Comparison of ENCODE assay signal across 9 cellular contexts in genomic region chr17:45782889-45783592, GRCh38. TPM values are rescaled to one million over a fixed set of nuclear protein-coding genes. Genes with fewer than 3 reads are reported as not detected.
DNase-seq lines count a peak whose midpoint lies in the region; ATAC-seq, FAIRE-seq and TF ChIP-seq lines count a peak whose summit lies in the region.
"Had no signal": no experiment of that assay in that cellular context is flagged by ENCODE, and none has a peak within 500 bp of the region (broad histone marks: within the 10 kb centered on the region; RNA-seq: fewer than 3 reads in every experiment).

No MANE protein-coding gene starts in this region.

- peaks cover 0 to 5% of the 10 kb centered on the region in 2 donors for H3K4me1 ChIP-seq in kidney (ENCODE audit: control insufficient read depth in 1 of 2, insufficient read depth in 1 of 2, low read depth in 1 of 2, low read length in 2 of 2)

- no peak overlapping the region for H3K27ac Mint-ChIP-seq in activated naive CD8-positive, alpha-beta T cell treated with anti-CD3 and anti-CD28 coated beads, Interleukin-2, amount 50 U/mL, for 24 hours

- intact Hi-C loops in kidney (cut with DNase I) (no loop called here), lower leg skin (cut with DNase I; ENCODE audit: low total_unique reads) (no loop called here)

- H3K27ac ChIP-seq in kidney (ENCODE audit: low read depth in 2 of 2, low read length in 2 of 2): no peak overlapping the region

- H3K4me1 Mint-ChIP-seq in activated naive CD8-positive, alpha-beta T cell treated with anti-CD3 and anti-CD28 coated beads, Interleukin-2, amount 50 U/mL, for 24 hours: peaks cover 4% of the 10 kb centered on the region

- DNase-seq in GM12865 (ENCODE audit: low read depth) (no peak), NCI-H510A treated with DMSO at 0.1 percent for 48 hours (lab: John Stamatoyannopoulos, UW) (peak; percentile 60), kidney (no peak), UCSD-AML1 (lab: John Stamatoyannopoulos, UW; ENCODE audit: unreplicated experiment) (no peak), lower leg skin (ENCODE audit: low spot score in 2 of 2) (no peak), COR-L47 (lab: John Stamatoyannopoulos, UW) (no peak)
- DNase-seq in activated naive CD8-positive, alpha-beta T cell treated with anti-CD3 and anti-CD28 coated beads, Interleukin-2, amount 50 U/mL, for 24 hours: peak; percentile 70
- peak; percentile 39 for DNase-seq in stimulated activated CD4-positive, alpha-beta T cell treated with anti-CD3 and anti-CD28 coated beads, Interleukin-4, amount 100 ng/mL, for 24 hours

- H3K27me3 Mint-ChIP-seq in activated naive CD8-positive, alpha-beta T cell treated with anti-CD3 and anti-CD28 coated beads, Interleukin-2, amount 50 U/mL, for 24 hours: peaks cover 65% of the 10 kb centered on the region

- H3K4me3 Mint-ChIP-seq in activated naive CD8-positive, alpha-beta T cell treated with anti-CD3 and anti-CD28 coated beads, Interleukin-2, amount 50 U/mL, for 24 hours: peak overlapping the region; percentile 68

- no peaks in the 10 kb centered on the region for H3K9me3 ChIP-seq in kidney (ENCODE audit: control insufficient read depth in 1 of 2, low read length in 2 of 2)

- no peak overlapping the region for H3K9ac ChIP-seq in kidney (ENCODE audit: low read length in 2 of 2)

- no peaks in the 10 kb centered on the region for H3K9me3 Mint-ChIP-seq in activated naive CD8-positive, alpha-beta T cell treated with anti-CD3 and anti-CD28 coated beads, Interleukin-2, amount 50 U/mL, for 24 hours

- no peaks in the 10 kb centered on the region for H3K36me3 ChIP-seq in kidney (ENCODE audit: control insufficient read depth in 1 of 2, insufficient read depth in 2 of 2, low read length in 2 of 2)

- TF ChIP-seq CTCF in GM12865 (IDR thresholded peaks at IDR 0.05; ENCODE audit: insufficient read depth, low read depth, low read length, missing control alignments) (peak; percentile 15), kidney (IDR thresholded peaks at IDR 0.05; ENCODE audit: borderline replicate concordance, extremely low read depth, insufficient read depth) (peak; percentile 12), lower leg skin (IDR thresholded peaks at IDR 0.05) (no peak)

- H3K36me3 Mint-ChIP-seq in activated naive CD8-positive, alpha-beta T cell treated with anti-CD3 and anti-CD28 coated beads, Interleukin-2, amount 50 U/mL, for 24 hours (ENCODE audit: low read depth): no peaks in the 10 kb centered on the region

- H3K4me3 ChIP-seq in GM12865 (ENCODE audit: low read depth, low read length) (no peak overlapping the region), kidney (ENCODE audit: low read length in 2 of 2) (no peak overlapping the region), lower leg skin (ENCODE audit: low read depth, poor library complexity, severe bottlenecking) (no peak overlapping the region)

- peak; percentile 44 for ATAC-seq in activated naive CD8-positive, alpha-beta T cell treated with anti-CD3 and anti-CD28 coated beads, Interleukin-2, amount 50 U/mL, for 24 hours

- no peak for TF ChIP-seq POLR2A in lower leg skin (IDR thresholded peaks at IDR 0.05)

- FAIRE-seq in kidney (lab: Jason Lieb, UNC): no peak

- 14 to 25% methylated on average over 27 to 31 of the region's 32 CpGs for WGBS in lower leg skin, 2 donors

RNA-seq across cellular contexts. Expression of gene CRHR1, which starts 1.1 kb away (rescaled TPM):
- total RNA-seq in kidney (not detected), lower leg skin (1 to 10 TPM in 3 of 4 donors, under 1 TPM in 1; 0.25 to 3.7 (median 1.5) TPM)
- polyA plus RNA-seq in kidney (ENCODE audit: insufficient read depth, low read depth, low replicate concordance): not detected
- total RNA-seq: mononuclear cell had no signal

Comparison
In these comparisons a context has a peak if more than half of its experiments do, and no peak if none do; other contexts are left out.
1. DNase-seq: peak in NCI-H510A treated with DMSO at 0.1 percent for 48 hours (single experiment), activated naive CD8-positive, alpha-beta T cell treated with anti-CD3 and anti-CD28 coated beads, Interleukin-2, amount 50 U/mL, for 24 hours (single experiment) and stimulated activated CD4-positive, alpha-beta T cell treated with anti-CD3 and anti-CD28 coated beads, Interleukin-4, amount 100 ng/mL, for 24 hours (single experiment); none in GM12865 (single experiment), kidney (single experiment), UCSD-AML1 (single experiment), lower leg skin (0 of 2) and COR-L47 (single experiment).
2. CTCF ChIP-seq: peak in GM12865 (single experiment) and kidney (single experiment); none in lower leg skin (0 of 3).